7 cellular contexts compared by ENCODE assay signal in genomic region chr19:47713046-47714021, GRCh38. TPM values are rescaled to one million over a fixed set of nuclear protein-coding genes. Genes with fewer than 3 reads are reported as not detected.
DNase-seq lines count a peak whose midpoint lies in the region; ATAC-seq and TF ChIP-seq lines count a peak whose summit lies in the region.

Gene EHD2 (plus strand): TSS chr19:47713422. CDS start chr19:47716613, 3,191 bp downstream.

- H4K20me1 ChIP-seq in GM23248 (ENCODE audit: insufficient read depth): no peaks in the 10 kb centered on the region

- TF ChIP-seq POLR2A in adrenal gland (IDR thresholded peaks at IDR 0.05): peak; percentile 29 to 73

- peaks cover 55% of the 10 kb centered on the region for H3K79me2 ChIP-seq in GM23248 (ENCODE audit: insufficient read depth)

- ATAC-seq in left cardiac atrium: peak; percentile 94 to 96
- ATAC-seq in psoas muscle: peak; percentile 74 to 85 (median 80)
- ATAC-seq in HG02852 (IDR thresholded peaks at IDR 0.05; ENCODE audit: unreplicated experiment): no peak

- TF ChIP-seq CTCF in adrenal gland (IDR thresholded peaks at IDR 0.05): peak; percentile 88 to 99 (median 96)
- TF ChIP-seq CTCF in psoas muscle (IDR thresholded peaks at IDR 0.05): peak; percentile 82

- H3K4me1 ChIP-seq in GM23248 (ENCODE audit: insufficient read depth) (peaks cover 17% of the 10 kb centered on the region), adrenal gland (replicated peaks in 1 of 2) (peaks cover 19 to 20% of the 10 kb centered on the region in 2 donors), psoas muscle (peaks cover 5% of the 10 kb centered on the region)

- H3K27me3 ChIP-seq in GM23248 (replicated peaks; ENCODE audit: insufficient read depth) (no peaks in the 10 kb centered on the region), adrenal gland (no peaks in the 10 kb centered on the region), psoas muscle (ENCODE audit: insufficient read depth in 3 of 3, low read length in 2 of 3) (peaks cover 0 to 51% (median 15%) of the 10 kb centered on the region in 3 donors)

- peak within 1 kb of the TSS; percentile 92 for H3K4me3 ChIP-seq in GM23248
- peak within 1 kb of the TSS; percentile 26 to 78 (median 54) for H3K4me3 ChIP-seq in adrenal gland
- peak within 1 kb of the TSS; percentile 66 for H3K4me3 ChIP-seq in psoas muscle

- peaks cover 13% of the 10 kb centered on the region for H3F3A ChIP-seq in GM23248 (ENCODE audit: insufficient read depth)

- H3K27ac ChIP-seq in GM23248 (peak within 1 kb of the TSS; percentile 72), adrenal gland (peak within 1 kb of the TSS; percentile 21 to 86 (median 77)), psoas muscle (peak within 1 kb of the TSS; percentile 55)

- 4 to 9% methylated on average over 13 to 33 of the region's 52 CpGs for WGBS in GM23248 (ENCODE audit: low coverage in 1 of 2, low lambda C conversion rate in 2 of 2, missing lambda C conversion rate in 2 of 2), 2 experiments
- 6 to 16% (median 9%) methylated on average over 11 to 52 of the region's 52 CpGs for WGBS in adrenal gland, 4 donors
- WGBS in psoas muscle, 3 donors: 3 to 7% (median 6%) methylated on average over 24 to 52 of the region's 52 CpGs

- in situ Hi-C loops in GM23248 (cut with MboI): loop anchor here (5.0 kb wide), 1 partner anchor 69 kb away; no protein-coding TSS in a partner anchor

- peak within 1 kb of the TSS; percentile 97 for H3K9ac ChIP-seq in GM23248

- H3K4me2 ChIP-seq in GM23248 (ENCODE audit: unreplicated experiment): peak within 1 kb of the TSS; percentile 87

- intact Hi-C loops in adrenal gland (cut with DNase I) (loop anchor here in 1 of 2 donors (2.0 to 5.0 kb wide), 2 partner anchors 29 to 74 kb away; no protein-coding TSS in a partner anchor), left cardiac atrium (cut with DNase I) (loop anchor here in 1 of 2 donors (1.0 kb wide), 1 partner anchor 30 kb away; no protein-coding TSS in a partner anchor), psoas muscle (cut with DNase I) (loop anchor here in 1 of 2 donors (2.0 to 5.0 kb wide), 2 partner anchors 29 to 79 kb away; no protein-coding TSS in a partner anchor)

- H3K9me3 ChIP-seq in GM23248 (ENCODE audit: low read depth): no peaks in the 10 kb centered on the region
- no peaks in the 10 kb centered on the region for H3K9me3 ChIP-seq in adrenal gland (replicated peaks in 1 of 3)
- H3K9me3 ChIP-seq in psoas muscle: no peaks in the 10 kb centered on the region

- peak; percentile 89 for DNase-seq in GM23248
- DNase-seq in RKO (ENCODE audit: low spot score): peak; percentile 51
- DNase-seq in adrenal gland: peak; percentile 68 to 82 (median 71)
- peak; percentile 80 for DNase-seq in left cardiac atrium
- peak; percentile 77 to 85 for DNase-seq in psoas muscle
- DNase-seq in SHP77 treated with DMSO at 0.1 percent for 48 hours (lab: John Stamatoyannopoulos, UW): no peak

- peaks cover 11% of the 10 kb centered on the region; the same call in 1 of the 2 replicates for H3K36me3 ChIP-seq in GM23248 (ENCODE audit: low read depth)
- H3K36me3 ChIP-seq in adrenal gland (replicated peaks in 1 of 2): peaks cover 0 to 11% of the 10 kb centered on the region in 2 donors
- H3K36me3 ChIP-seq in psoas muscle (ENCODE audit: insufficient read depth in 1 of 2, low read depth in 1 of 2): peaks cover 0 to 11% of the 10 kb centered on the region in 2 donors

- H3K9me2 ChIP-seq in GM23248 (ENCODE audit: insufficient read depth): no peaks in the 10 kb centered on the region

- H2AFZ ChIP-seq in GM23248: no peak within 1 kb of the TSS

RNA-seq across cellular contexts. Expression of gene EHD2, which starts in this region (rescaled TPM):
- 163 and 169 TPM in 2 replicates for total RNA-seq in GM23248 (2014; rRNA removed; shearing (Covaris generic))
- 498 and 517 TPM in 2 replicates for polyA plus RNA-seq in GM23248 (2016; fragmentation: Nextera tagmentation; extraction: Ambion mirVana)
- 100 to 1,000 TPM in 6 of 8 donors, 10 to 100 TPM in 2; 60.6 to 170 (median 123) TPM for total RNA-seq in adrenal gland
- polyA plus RNA-seq in adrenal gland: 100 to 1,000 TPM in 1 of 3 donors, 10 to 100 TPM in 2; 34.1 to 101 (median 73.4) TPM
- 10 to 100 TPM; 91.1 to 98.8 TPM for total RNA-seq in left cardiac atrium
- total RNA-seq in psoas muscle: 10 to 100 TPM; 27.8 to 46.3 (median 31.7) TPM
- polyA plus RNA-seq in psoas muscle: 10 to 100 TPM; 14.7 to 25.1 (median 19.5) TPM
